Comparison of ENCODE assay signal across 13 cellular contexts in genomic region chr2:103789716-103790085, GRCh38.
DNase-seq lines count a peak whose midpoint lies in the region; ATAC-seq and TF ChIP-seq lines count a peak whose summit lies in the region.
"Had no signal": no experiment of that assay in that cellular context is flagged by ENCODE, and none has a peak within 500 bp of the region (broad histone marks: within the 10 kb centered on the region; RNA-seq: fewer than 3 reads in every experiment).

No MANE protein-coding gene starts in this region.

- no peak overlapping the region for H2AFZ ChIP-seq in osteoblast (ENCODE audit: low read length)

- WGBS in thyroid gland, 2 donors = 53 to 63% methylated on average over 2 of the region's 2 CpGs

- peak; percentile 29; the same call in 1 of the 3 replicates for ATAC-seq in RWPE2 (ENCODE audit: low read depth)
- ATAC-seq in stimulated activated naive B cell treated with anti-CD40 and anti-IgM and Interleukin-4, amounts not matched to agents 10 μg/mL and 1 μg/mL and 100 μg/mL, for 72 hours (replicated peaks) = no peak
- no peak for ATAC-seq in GM18502 (IDR thresholded peaks at IDR 0.05; ENCODE audit: poor library complexity, unreplicated experiment)

- H3K4me3 Mint-ChIP-seq in chondrocyte (ENCODE audit: unreplicated experiment) = no peak overlapping the region
- no peak overlapping the region for H3K4me3 Mint-ChIP-seq in stimulated activated naive B cell treated with anti-CD40 and anti-IgM and Interleukin-4, amounts not matched to agents 10 μg/mL and 1 μg/mL and 100 μg/mL, for 72 hours
- H3K4me3 Mint-ChIP-seq: H9 had no signal

- TF ChIP-seq CTCF in RWPE2 (IDR thresholded peaks at IDR 0.05; ENCODE audit: poor library complexity, severe bottlenecking) (no peak), chondrocyte (IDR thresholded peaks at IDR 0.05) (no peak), osteoblast (IDR thresholded peaks at IDR 0.05; ENCODE audit: extremely low read depth, low read depth, low read length) (no peak), thyroid gland (IDR thresholded peaks at IDR 0.05) (no peak)

- no peaks in the 10 kb centered on the region for H3K4me1 ChIP-seq in RWPE2 (ENCODE audit: insufficient read depth, poor library complexity, severe bottlenecking)
- no peaks in the 10 kb centered on the region for H3K4me1 ChIP-seq in osteoblast (ENCODE audit: insufficient read depth, low read length)
- H3K4me1 ChIP-seq in thyroid gland = no peaks in the 10 kb centered on the region
- H3K4me1 ChIP-seq: BLaER1 treated with 17β-estradiol and CSF1 and Interleukin-3, amounts not matched to agents 10 nM and 100 nM; SJSA1 had no signal

- H3K9me3 Mint-ChIP-seq in chondrocyte (ENCODE audit: low read depth) = no peaks in the 10 kb centered on the region
- H3K9me3 Mint-ChIP-seq in stimulated activated naive B cell treated with anti-CD40 and anti-IgM and Interleukin-4, amounts not matched to agents 10 μg/mL and 1 μg/mL and 100 μg/mL, for 72 hours = peaks cover 0 to 5% of the 10 kb centered on the region in 2 donors

- H3K79me2 ChIP-seq in osteoblast (ENCODE audit: insufficient read depth, low read length) = no peaks in the 10 kb centered on the region

- H3K27ac Mint-ChIP-seq in chondrocyte (ENCODE audit: unreplicated experiment) = peak overlapping the region; percentile 76
- H3K27ac Mint-ChIP-seq in stimulated activated naive B cell treated with anti-CD40 and anti-IgM and Interleukin-4, amounts not matched to agents 10 μg/mL and 1 μg/mL and 100 μg/mL, for 72 hours = no peak overlapping the region
- H3K27ac Mint-ChIP-seq: H9 had no signal

- DNase-seq in DMS 273 (lab: John Stamatoyannopoulos, UW; ENCODE audit: unreplicated experiment) (peak; percentile 55), DMS 273 treated with DMSO at 0.1 percent for 48 hours (lab: John Stamatoyannopoulos, UW) (no peak), RWPE2 (ENCODE audit: low spot score) (no peak), chondrocyte (ENCODE audit: low spot score) (no peak), osteoblast (ENCODE audit: insufficient read length, low spot score, missing footprints) (peak; percentile 4), thyroid gland (no peak)
- no peak for DNase-seq in stimulated activated naive B cell treated with anti-CD40 and anti-IgM and Interleukin-4, amounts not matched to agents 10 μg/mL and 1 μg/mL and 100 μg/mL, for 72 hours
- DNase-seq: NCI-H2107 had no signal

- intact Hi-C loops in thyroid gland (cut with DNase I) = no loop called here

- H3K4me1 Mint-ChIP-seq in chondrocyte (ENCODE audit: low read depth) = peaks cover 24% of the 10 kb centered on the region
- H3K4me1 Mint-ChIP-seq in stimulated activated naive B cell treated with anti-CD40 and anti-IgM and Interleukin-4, amounts not matched to agents 10 μg/mL and 1 μg/mL and 100 μg/mL, for 72 hours = no peaks in the 10 kb centered on the region

- no peaks in the 10 kb centered on the region for H3K9me3 ChIP-seq in RWPE2 (ENCODE audit: severe bottlenecking)
- no peaks in the 10 kb centered on the region for H3K9me3 ChIP-seq in osteoblast (ENCODE audit: low read depth, low read length)
- no peaks in the 10 kb centered on the region for H3K9me3 ChIP-seq in thyroid gland

- H3K36me3 ChIP-seq in RWPE2 (ENCODE audit: low read depth) (no peaks in the 10 kb centered on the region), osteoblast (ENCODE audit: insufficient read depth, low read length) (no peaks in the 10 kb centered on the region), thyroid gland (no peaks in the 10 kb centered on the region)
- H3K36me3 ChIP-seq: BLaER1 treated with 17β-estradiol and CSF1 and Interleukin-3, amounts not matched to agents 10 nM and 100 nM; SJSA1 had no signal

- no peaks in the 10 kb centered on the region for H3K27me3 Mint-ChIP-seq in chondrocyte (ENCODE audit: low read depth)
- no peaks in the 10 kb centered on the region for H3K27me3 Mint-ChIP-seq in stimulated activated naive B cell treated with anti-CD40 and anti-IgM and Interleukin-4, amounts not matched to agents 10 μg/mL and 1 μg/mL and 100 μg/mL, for 72 hours

- H3K27ac ChIP-seq in RWPE2 (ENCODE audit: poor library complexity, severe bottlenecking) (peak overlapping the region; percentile 62), osteoblast (ENCODE audit: low read depth, low read length) (no peak overlapping the region), thyroid gland (no peak overlapping the region)
- H3K27ac ChIP-seq: 22Rv1; BLaER1 treated with 17β-estradiol and CSF1 and Interleukin-3, amounts not matched to agents 10 nM and 100 nM; SJSA1 had no signal

- H3K4me2 ChIP-seq in osteoblast (ENCODE audit: insufficient read depth, low read length) = no peak overlapping the region
- H3K4me2 ChIP-seq: BLaER1 treated with 17β-estradiol and CSF1 and Interleukin-3, amounts not matched to agents 10 nM and 100 nM had no signal

- TF ChIP-seq POLR2A in thyroid gland (IDR thresholded peaks at IDR 0.05) = no peak

- H3K27me3 ChIP-seq in RWPE2 (ENCODE audit: insufficient read depth, poor library complexity, severe bottlenecking) (no peaks in the 10 kb centered on the region), osteoblast (ENCODE audit: insufficient read depth, low read length) (no peaks in the 10 kb centered on the region), thyroid gland (no peaks in the 10 kb centered on the region)
- H3K27me3 ChIP-seq: BLaER1 treated with 17β-estradiol and CSF1 and Interleukin-3, amounts not matched to agents 10 nM and 100 nM; SJSA1 had no signal

- H4K20me1 ChIP-seq in osteoblast (ENCODE audit: insufficient read depth, low read length) = no peaks in the 10 kb centered on the region
- H4K20me1 ChIP-seq: BLaER1 treated with 17β-estradiol and CSF1 and Interleukin-3, amounts not matched to agents 10 nM and 100 nM had no signal

- H3K4me3 ChIP-seq in RWPE2 (ENCODE audit: severe bottlenecking) (no peak overlapping the region), osteoblast (ENCODE audit: insufficient read depth, low read length) (no peak overlapping the region), thyroid gland (replicated peaks in 1 of 3) (no peak overlapping the region)
- H3K4me3 ChIP-seq: BLaER1 treated with 17β-estradiol and CSF1 and Interleukin-3, amounts not matched to agents 10 nM and 100 nM; SJSA1 had no signal

- no peaks in the 10 kb centered on the region for H3K36me3 Mint-ChIP-seq in chondrocyte (ENCODE audit: low read depth)
- H3K36me3 Mint-ChIP-seq in stimulated activated naive B cell treated with anti-CD40 and anti-IgM and Interleukin-4, amounts not matched to agents 10 μg/mL and 1 μg/mL and 100 μg/mL, for 72 hours = no peaks in the 10 kb centered on the region

Comparison
In these comparisons a context has a peak if more than half of its experiments do, and no peak if none do; other contexts are left out.
1. DNase-seq: peak in DMS 273 (single experiment) and osteoblast (single experiment); none in DMS 273 treated with DMSO at 0.1 percent for 48 hours (single experiment), RWPE2 (single experiment), chondrocyte (single experiment), thyroid gland (0 of 2) and stimulated activated naive B cell treated with anti-CD40 and anti-IgM and Interleukin-4, amounts not matched to agents 10 μg/mL and 1 μg/mL and 100 μg/mL, for 72 hours (single experiment).